ENCODE assay signal across 13 cellular contexts in genomic region chr11:94650756-94651155, GRCh38.
DNase-seq lines count a peak whose midpoint lies in the region; ATAC-seq and TF ChIP-seq lines count a peak whose summit lies in the region.
"Had no signal": no experiment of that assay in that cellular context is flagged by ENCODE, and none has a peak within 500 bp of the region (broad histone marks: within the 10 kb centered on the region; RNA-seq: fewer than 3 reads in every experiment).

No MANE protein-coding gene starts in this region.

- H3K4me1 ChIP-seq in Caco-2 (peaks cover 17% of the 10 kb centered on the region), adipocyte (ENCODE audit: control insufficient read depth, insufficient read depth, low read length) (peaks cover 19% of the 10 kb centered on the region), right atrium auricular region (peaks cover 0 to 8% of the 10 kb centered on the region in 2 donors), psoas muscle (peaks cover 9% of the 10 kb centered on the region)

- peak overlapping the region; percentile 4 for H3K27ac Mint-ChIP-seq in Caco-2 (ENCODE audit: unreplicated experiment)
- no peak overlapping the region for H3K27ac Mint-ChIP-seq in activated CD4-positive, alpha-beta T cell treated with anti-CD3 and anti-CD28 coated beads, Interleukin-2, amount 10 ng/mL, durations not matched to agents 24 days and 14 days
- H3K27ac Mint-ChIP-seq: activated CD4-positive, alpha-beta memory T cell treated with anti-CD3 and anti-CD28 coated beads for 36 hours; immature natural killer cell had no signal

- WGBS in psoas muscle, 3 donors, result 14 to 30% (median 27%) methylated on average over 7 of the region's 7 CpGs

- ATAC-seq in psoas muscle (peak; percentile 76 to 92 (median 80)), HG02938 (IDR thresholded peaks at IDR 0.05; ENCODE audit: unreplicated experiment) (no peak)

- H3K4me3 Mint-ChIP-seq in Caco-2 (ENCODE audit: unreplicated experiment), result no peak overlapping the region
- no peak overlapping the region for H3K4me3 Mint-ChIP-seq in activated CD4-positive, alpha-beta T cell treated with anti-CD3 and anti-CD28 coated beads, Interleukin-2, amount 10 ng/mL, durations not matched to agents 24 days and 14 days
- H3K4me3 Mint-ChIP-seq: activated CD4-positive, alpha-beta memory T cell treated with anti-CD3 and anti-CD28 coated beads for 36 hours; immature natural killer cell had no signal

- peaks cover 24% of the 10 kb centered on the region for H3K4me1 Mint-ChIP-seq in Caco-2 (ENCODE audit: low read depth, unreplicated experiment)
- H3K4me1 Mint-ChIP-seq in activated CD4-positive, alpha-beta T cell treated with anti-CD3 and anti-CD28 coated beads, Interleukin-2, amount 10 ng/mL, durations not matched to agents 24 days and 14 days, result no peaks in the 10 kb centered on the region
- H3K4me1 Mint-ChIP-seq: immature natural killer cell had no signal

- H3K36me3 ChIP-seq in Caco-2 (ENCODE audit: control insufficient read depth, insufficient read depth, low read length) (no peaks in the 10 kb centered on the region), adipocyte (ENCODE audit: control insufficient read depth, insufficient read depth, low read length, severe bottlenecking) (no peaks in the 10 kb centered on the region), right atrium auricular region (no peaks in the 10 kb centered on the region), psoas muscle (ENCODE audit: insufficient read depth in 1 of 2, low read depth in 1 of 2) (no peaks in the 10 kb centered on the region)
- H3K36me3 ChIP-seq: cardiac muscle cell had no signal

- TF ChIP-seq CTCF in Caco-2 (IDR thresholded peaks at IDR 0.05; ENCODE audit: insufficient read depth in 1 of 2, low read depth in 1 of 2, low read length in 1 of 2, severe bottlenecking in 1 of 2, unreplicated experiment in 1 of 2) (no peak), right atrium auricular region (IDR thresholded peaks at IDR 0.05) (no peak), psoas muscle (IDR thresholded peaks at IDR 0.05) (no peak)

- H3K9me3 Mint-ChIP-seq in Caco-2 (ENCODE audit: unreplicated experiment), result no peaks in the 10 kb centered on the region
- no peaks in the 10 kb centered on the region for H3K9me3 Mint-ChIP-seq in activated CD4-positive, alpha-beta T cell treated with anti-CD3 and anti-CD28 coated beads, Interleukin-2, amount 10 ng/mL, durations not matched to agents 24 days and 14 days
- H3K9me3 Mint-ChIP-seq: activated CD4-positive, alpha-beta memory T cell treated with anti-CD3 and anti-CD28 coated beads for 36 hours; immature natural killer cell had no signal

- H3K9ac ChIP-seq in adipocyte (ENCODE audit: low read length), result peak overlapping the region; percentile 46

- TSS peak; percentile 80 for BruUV-seq in Caco-2 (replicated peaks; lab: Mats Ljungman, UMichigan)

- H3K4me3 ChIP-seq in Caco-2 (ENCODE audit: low read depth, low read length), result no peak overlapping the region
- peak overlapping the region; percentile 21 for H3K4me3 ChIP-seq in adipocyte (ENCODE audit: low read length)
- H3K4me3 ChIP-seq in right atrium auricular region, result no peak overlapping the region
- H3K4me3 ChIP-seq in psoas muscle, result no peak overlapping the region
- H3K4me3 ChIP-seq: cardiac muscle cell had no signal

- no peaks in the 10 kb centered on the region for H3K27me3 ChIP-seq in Caco-2 (replicated peaks; ENCODE audit: control insufficient read depth, insufficient read depth, low read length)
- no peaks in the 10 kb centered on the region for H3K27me3 ChIP-seq in adipocyte (replicated peaks; ENCODE audit: control insufficient read depth, insufficient read depth, low read length)
- no peaks in the 10 kb centered on the region for H3K27me3 ChIP-seq in right atrium auricular region
- H3K27me3 ChIP-seq in psoas muscle (ENCODE audit: insufficient read depth in 3 of 3, low read length in 2 of 3), result no peaks in the 10 kb centered on the region
- H3K27me3 ChIP-seq: cardiac muscle cell had no signal

- no peaks in the 10 kb centered on the region for H3K36me3 Mint-ChIP-seq in Caco-2 (ENCODE audit: insufficient read depth, unreplicated experiment)
- no peaks in the 10 kb centered on the region for H3K36me3 Mint-ChIP-seq in activated CD4-positive, alpha-beta T cell treated with anti-CD3 and anti-CD28 coated beads, Interleukin-2, amount 10 ng/mL, durations not matched to agents 24 days and 14 days (ENCODE audit: low read depth)
- H3K36me3 Mint-ChIP-seq: activated CD4-positive, alpha-beta memory T cell treated with anti-CD3 and anti-CD28 coated beads for 36 hours; immature natural killer cell had no signal

- CTCF ChIA-PET in Caco-2 (lab: Charles Lee), result no interaction called here

- intact Hi-C loops in Caco-2 (cut with micrococcal nuclease; ENCODE audit: unreplicated experiment), result loop anchor here (1.0 kb wide), 1 partner anchor 15 kb away; no protein-coding TSS in a partner anchor
- intact Hi-C loops in psoas muscle (cut with DNase I), result no loop called here
- intact Hi-C loops in activated CD4-positive, alpha-beta T cell treated with anti-CD3 and anti-CD28 coated beads, Interleukin-2, amount 10 ng/mL, durations not matched to agents 24 days and 14 days (cut with micrococcal nuclease), result no loop called here

- POLR2A ChIA-PET in Caco-2 (lab: Charles Lee), result no interaction called here

- H3K9me3 ChIP-seq in Caco-2 (no peaks in the 10 kb centered on the region), adipocyte (ENCODE audit: control insufficient read depth, low read length) (no peaks in the 10 kb centered on the region), right atrium auricular region (no peaks in the 10 kb centered on the region), psoas muscle (no peaks in the 10 kb centered on the region)

- no peaks in the 10 kb centered on the region for H3K27me3 Mint-ChIP-seq in Caco-2 (ENCODE audit: insufficient read depth, unreplicated experiment)
- H3K27me3 Mint-ChIP-seq in activated CD4-positive, alpha-beta T cell treated with anti-CD3 and anti-CD28 coated beads, Interleukin-2, amount 10 ng/mL, durations not matched to agents 24 days and 14 days, result peaks cover 1% of the 10 kb centered on the region

- no peak for DNase-seq in Caco-2
- peak; percentile 93 for DNase-seq in adipocyte (ENCODE audit: low read depth)
- peak; percentile 82 for DNase-seq in right atrium auricular region (ENCODE audit: low spot score)
- DNase-seq in psoas muscle, result peak; percentile 72 to 85
- no peak for DNase-seq in activated CD4-positive, alpha-beta T cell treated with anti-CD3 and anti-CD28 coated beads, Interleukin-2, amount 10 ng/mL, durations not matched to agents 24 days and 14 days
- no peak for DNase-seq in activated CD4-positive, alpha-beta T cell treated with anti-CD3 and anti-CD28 coated beads for 4 hours
- no peak for DNase-seq in NCI-H128 (lab: John Stamatoyannopoulos, UW; ENCODE audit: unreplicated experiment)
- DNase-seq: activated CD4-positive, alpha-beta memory T cell treated with anti-CD3 and anti-CD28 coated beads for 36 hours; immature natural killer cell; NCI-H1417 treated with DMSO at 0.1 percent for 48 hours had no signal

- no peak overlapping the region for H3K27ac ChIP-seq in right atrium auricular region
- H3K27ac ChIP-seq in psoas muscle, result no peak overlapping the region
- H3K27ac ChIP-seq: cardiac muscle cell, RWPE1 had no signal

Comparison
In these comparisons a context has a peak if more than half of its experiments do, and no peak if none do; other contexts are left out.
1. DNase-seq: peak in adipocyte (single experiment), right atrium auricular region (single experiment) and psoas muscle (2 of 2); none in Caco-2 (0 of 2), activated CD4-positive, alpha-beta T cell treated with anti-CD3 and anti-CD28 coated beads, Interleukin-2, amount 10 ng/mL, durations not matched to agents 24 days and 14 days (single experiment), activated CD4-positive, alpha-beta T cell treated with anti-CD3 and anti-CD28 coated beads for 4 hours (0 of 2) and NCI-H128 (single experiment).